ENCODE assay signal across 1 cellular context in genomic region chr16:48524348-48525200, GRCh38.
TF ChIP-seq lines count a peak whose summit lies in the region.

No MANE protein-coding gene starts in this region.

TF ChIP-seq in HepG2, 621 proteins besides CTCF, POLR2A, EP300 and RAD21 (continues in another document):
- no peak for TF ChIP-seq ATF6 (CRISPR knock-in tag; conservative IDR thresholded peaks at IDR 0.05)
- no peak for TF ChIP-seq TSC22D2 (CRISPR knock-in tag; IDR thresholded peaks at IDR 0.05; ENCODE audit: borderline replicate concordance)
- TF ChIP-seq ZNF337 (CRISPR knock-in tag; IDR thresholded peaks at IDR 0.05; ENCODE audit: borderline replicate concordance, low read depth) = no peak
- no peak for TF ChIP-seq FOXP1 (IDR thresholded peaks at IDR 0.05)
- TF ChIP-seq FOXP1 (CRISPR knock-in tag; IDR thresholded peaks at IDR 0.05) = peak; percentile 78
- no peak for TF ChIP-seq MXD1 (CRISPR knock-in tag; IDR thresholded peaks at IDR 0.05)
- TF ChIP-seq ZNF225 (CRISPR knock-in tag; IDR thresholded peaks at IDR 0.05) = no peak; the same call in none of the 2 replicates
- 0 out of 2 replicates have a peak, but pooled peaks have one; percentile 14 for TF ChIP-seq PATZ1 (CRISPR knock-in tag; IDR thresholded peaks at IDR 0.05)
- no peak for TF ChIP-seq ZNF33A (CRISPR knock-in tag; IDR thresholded peaks at IDR 0.05; ENCODE audit: borderline replicate concordance)
- no peak for TF ChIP-seq TBP (CRISPR knock-in tag; IDR thresholded peaks at IDR 0.05)
- peak; percentile 53; the same call in 1 of the 2 replicates for TF ChIP-seq ELF4 (CRISPR knock-in tag; IDR thresholded peaks at IDR 0.05; ENCODE audit: borderline replicate concordance)
- no peak for TF ChIP-seq ZNF782 (CRISPR knock-in tag; IDR thresholded peaks at IDR 0.05; ENCODE audit: borderline replicate concordance)
- no peak for TF ChIP-seq CENPBD1 (CRISPR knock-in tag; IDR thresholded peaks at IDR 0.05; ENCODE audit: borderline replicate concordance, low read depth)
- TF ChIP-seq ZSCAN20 (CRISPR knock-in tag; IDR thresholded peaks at IDR 0.05; ENCODE audit: borderline replicate concordance) = no peak
- TF ChIP-seq HDAC1 (CRISPR knock-in tag; IDR thresholded peaks at IDR 0.05) = 0 out of 2 replicates have a peak, but pooled peaks have one; percentile 42
- TF ChIP-seq NR2C2 (CRISPR knock-in tag; IDR thresholded peaks at IDR 0.05; ENCODE audit: borderline replicate concordance) = no peak
- TF ChIP-seq JUND (CRISPR knock-in tag; IDR thresholded peaks at IDR 0.05) = no peak
- TF ChIP-seq ZNF260 (CRISPR knock-in tag; IDR thresholded peaks at IDR 0.05; ENCODE audit: borderline replicate concordance, low read depth) = no peak
- TF ChIP-seq FOSL2 (CRISPR knock-in tag; IDR thresholded peaks at IDR 0.05) = peak; percentile 74
- TF ChIP-seq ATF1 (CRISPR knock-in tag; IDR thresholded peaks at IDR 0.05) = no peak
- TF ChIP-seq ZNF784 (CRISPR knock-in tag; IDR thresholded peaks at IDR 0.05; ENCODE audit: borderline replicate concordance) = no peak
- TF ChIP-seq HMG20B (CRISPR knock-in tag; conservative IDR thresholded peaks at IDR 0.05) = no peak
- TF ChIP-seq HINFP (CRISPR knock-in tag; IDR thresholded peaks at IDR 0.05; ENCODE audit: low read depth) = no peak
- TF ChIP-seq MBD4 (IDR thresholded peaks at IDR 0.05; ENCODE audit: borderline replicate concordance, low read length) = no peak
- no peak for TF ChIP-seq ZNF234 (CRISPR knock-in tag; conservative IDR thresholded peaks at IDR 0.05)
- no peak for TF ChIP-seq ZNF101 (CRISPR knock-in tag; IDR thresholded peaks at IDR 0.05; ENCODE audit: borderline replicate concordance, low read depth)
- no peak for TF ChIP-seq KLF13 (CRISPR knock-in tag; IDR thresholded peaks at IDR 0.05)
- no peak for TF ChIP-seq KAT7 (CRISPR knock-in tag; IDR thresholded peaks at IDR 0.05; ENCODE audit: borderline replicate concordance)
- TF ChIP-seq PBX3 (CRISPR knock-in tag; IDR thresholded peaks at IDR 0.05; ENCODE audit: borderline replicate concordance) = no peak
- peak; percentile 38; the same call in 1 of the 2 replicates for TF ChIP-seq ZBTB25 (CRISPR knock-in tag; IDR thresholded peaks at IDR 0.05)
- peak; percentile 68; the same call in 1 of the 2 replicates for TF ChIP-seq GATAD2A (CRISPR knock-in tag; IDR thresholded peaks at IDR 0.05)
- TF ChIP-seq ZNF292 (CRISPR knock-in tag; IDR thresholded peaks at IDR 0.05; ENCODE audit: borderline replicate concordance, low read depth) = no peak
- TF ChIP-seq GLMP (CRISPR knock-in tag; IDR thresholded peaks at IDR 0.05; ENCODE audit: borderline replicate concordance) = no peak
- no peak for TF ChIP-seq ZSCAN25 (CRISPR knock-in tag; IDR thresholded peaks at IDR 0.05)
- TF ChIP-seq ZBTB33 (CRISPR knock-in tag; IDR thresholded peaks at IDR 0.05) = no peak
- TF ChIP-seq MTF1 (CRISPR knock-in tag; IDR thresholded peaks at IDR 0.05) = no peak
- TF ChIP-seq IRF1 (CRISPR knock-in tag; IDR thresholded peaks at IDR 0.05; ENCODE audit: low read depth) = no peak
- peak; percentile 82 for TF ChIP-seq MLX (CRISPR knock-in tag; IDR thresholded peaks at IDR 0.05)
- TF ChIP-seq ZNF296 (CRISPR knock-in tag; conservative IDR thresholded peaks at IDR 0.05) = no peak
- no peak for TF ChIP-seq MYNN (CRISPR knock-in tag; IDR thresholded peaks at IDR 0.05; ENCODE audit: low read depth)
- TF ChIP-seq IKZF4 (CRISPR knock-in tag; IDR thresholded peaks at IDR 0.05; ENCODE audit: borderline replicate concordance, low read depth, not compliant biosample characterization) = no peak
- peak; percentile 36; the same call in 1 of the 2 replicates for TF ChIP-seq TFDP1 (CRISPR knock-in tag; IDR thresholded peaks at IDR 0.05; ENCODE audit: borderline replicate concordance)
- TF ChIP-seq GZF1 (CRISPR knock-in tag; IDR thresholded peaks at IDR 0.05) = no peak
- no peak for TF ChIP-seq DPF2 (CRISPR knock-in tag; IDR thresholded peaks at IDR 0.05; ENCODE audit: borderline replicate concordance, low read depth)
- peak; percentile 51; the same call in 1 of the 2 replicates for TF ChIP-seq YEATS4 (CRISPR knock-in tag; IDR thresholded peaks at IDR 0.05; ENCODE audit: borderline replicate concordance)
- TF ChIP-seq CEBPG (CRISPR knock-in tag; IDR thresholded peaks at IDR 0.05) = peak; percentile 60
- TF ChIP-seq PAF1 (CRISPR knock-in tag; IDR thresholded peaks at IDR 0.05) = no peak
- TF ChIP-seq REXO4 (CRISPR knock-in tag; IDR thresholded peaks at IDR 0.05; ENCODE audit: borderline replicate concordance) = no peak
- TF ChIP-seq SYNCRIP (IDR thresholded peaks at IDR 0.05; ENCODE audit: insufficient read depth, low read depth, low read length) = no peak
- TF ChIP-seq SALL2 (CRISPR knock-in tag; IDR thresholded peaks at IDR 0.05) = no peak
- peak; percentile 83 for TF ChIP-seq MED1 (CRISPR knock-in tag; IDR thresholded peaks at IDR 0.05)
- peak; percentile 8; the same call in 1 of the 2 replicates for TF ChIP-seq STAG1 (CRISPR knock-in tag; IDR thresholded peaks at IDR 0.05)
- TF ChIP-seq RNF2 (conservative IDR thresholded peaks at IDR 0.05; ENCODE audit: low read depth) = 0 out of 2 replicates have a peak, but pooled peaks have one; percentile 30
- no peak for TF ChIP-seq SNRNP70 (IDR thresholded peaks at IDR 0.05; ENCODE audit: low read depth, low read length)
